8 cellular contexts compared by ENCODE assay signal in the genomic region with DNA sequence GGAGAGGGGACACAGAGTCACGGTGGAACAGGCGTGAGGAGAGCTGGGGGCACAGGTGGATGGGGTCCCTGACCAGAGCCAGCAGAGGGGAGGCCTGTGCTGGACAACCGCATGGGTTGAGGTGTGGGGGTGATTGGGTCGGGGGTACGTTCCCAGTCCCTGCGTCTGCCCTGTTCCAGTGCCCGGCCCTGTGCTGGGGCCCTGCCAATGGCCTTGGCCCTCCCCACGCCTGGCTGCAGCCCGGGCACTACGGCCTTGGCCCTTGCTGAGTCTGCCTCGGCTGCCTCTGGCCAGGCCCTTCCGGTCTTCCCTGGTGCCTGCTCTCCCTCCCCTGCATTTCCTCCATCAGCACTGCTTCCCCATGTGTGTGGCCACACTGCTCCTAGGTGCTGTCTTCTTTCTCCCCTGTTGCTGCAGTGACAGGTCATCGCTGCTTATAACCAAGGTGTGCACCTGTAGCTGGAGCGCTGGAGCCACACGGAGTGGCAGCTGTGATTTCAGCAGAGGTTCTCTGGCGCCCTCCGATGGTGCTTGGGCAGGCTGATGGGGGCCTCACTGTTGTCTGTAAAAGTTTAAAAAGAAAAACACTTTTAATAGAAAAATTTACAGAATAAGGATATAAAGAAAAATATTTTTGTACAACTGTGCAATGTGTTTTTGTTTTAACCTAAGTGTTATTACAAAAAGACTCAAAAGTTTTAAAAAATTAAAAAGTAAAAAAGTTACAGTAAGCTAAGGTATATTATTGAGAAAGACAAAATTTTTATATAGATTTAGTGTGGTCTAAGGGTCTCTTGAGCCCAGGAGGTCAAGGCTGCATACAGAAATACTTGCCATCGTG. TPM values are rescaled to one million over a fixed set of nuclear protein-coding genes. Genes with fewer than 3 reads are reported as not detected.
A peak's percentile ranks its signal among the peaks of the same experiment; 100 is the strongest.
DNase-seq lines count a peak whose midpoint lies in the region; ATAC-seq and TF ChIP-seq lines count a peak whose summit lies in the region.

No MANE protein-coding gene starts in this region.

- no peaks in the 10 kb centered on the region for H3K27me3 ChIP-seq in PC-3 (ENCODE audit: low read length)
- no peaks in the 10 kb centered on the region for H3K27me3 ChIP-seq in adipocyte (replicated peaks; ENCODE audit: control insufficient read depth, insufficient read depth, low read length)

- H3K4me2 ChIP-seq in PC-3 (ENCODE audit: low read length): no peak overlapping the region

- CTCF ChIA-PET in GM10248 (lab: Yijun Ruan, JAX): interaction anchor here (0.8 to 12.7 kb wide), 16 partner anchors 8 to 146 kb away, joined by 3 to 385 read pairs (median 5); partner anchors contain the start of gene LMTK2
- CTCF ChIA-PET in PC-3 (lab: Charles Lee): interaction anchor here (0.5 to 5.8 kb wide), 6 partner anchors 12 to 294 kb away, joined by 3 to 72 read pairs (median 3); partner anchors contain the start of gene ASNS

- no peak overlapping the region for H3K27ac ChIP-seq in PC-3 (ENCODE audit: low read length)

- no peak overlapping the region for H3K9ac ChIP-seq in PC-3 (ENCODE audit: low read length)
- no peak overlapping the region for H3K9ac ChIP-seq in adipocyte (ENCODE audit: low read length)

- H3K9me2 ChIP-seq in PC-3 (replicated peaks; ENCODE audit: low read length): no peaks in the 10 kb centered on the region

- TF ChIP-seq CTCF in GM10248 (IDR thresholded peaks at IDR 0.05; ENCODE audit: control extremely low read depth, extremely low read depth, low read depth, missing control alignments) (peak; percentile 53), PC-3 (conservative IDR thresholded peaks at IDR 0.05; ENCODE audit: low read depth, low read length) (peak; percentile 81)

- intact Hi-C loops in PC-3 (cut with micrococcal nuclease): loop anchor here (1.0 to 10.0 kb wide), 2 partner anchors 60 to 321 kb away; partner anchors contain the start of gene LMTK2

- no peaks in the 10 kb centered on the region for H3F3A ChIP-seq in PC-3 (ENCODE audit: low read length, unreplicated experiment)

- no peaks in the 10 kb centered on the region for H4K20me1 ChIP-seq in PC-3 (ENCODE audit: low read length)

- H3K79me2 ChIP-seq in PC-3 (ENCODE audit: low read length): peaks cover 6% of the 10 kb centered on the region; the same call in 1 of the 2 replicates

- H3K36me3 ChIP-seq in PC-3 (ENCODE audit: low read depth, low read length) (no peaks in the 10 kb centered on the region; the same call in 1 of the 2 replicates), adipocyte (ENCODE audit: control insufficient read depth, insufficient read depth, low read length, severe bottlenecking) (no peaks in the 10 kb centered on the region)

- ATAC-seq in HG03280 (IDR thresholded peaks at IDR 0.05; ENCODE audit: unreplicated experiment) (peak; percentile 65), PC-3 (peak; percentile 51)

- peaks cover 22% of the 10 kb centered on the region for H3K4me1 ChIP-seq in PC-3 (ENCODE audit: insufficient read depth, low read length)
- H3K4me1 ChIP-seq in adipocyte (ENCODE audit: control insufficient read depth, insufficient read depth, low read length): no peaks in the 10 kb centered on the region

- H3K4me3 ChIP-seq in PC-3 (ENCODE audit: low read length) (no peak overlapping the region), adipocyte (ENCODE audit: low read length) (no peak overlapping the region)

- no peak overlapping the region for H2AFZ ChIP-seq in PC-3 (ENCODE audit: low read length)

- POLR2A ChIA-PET in GM10248 (lab: Yijun Ruan, JAX) (no interaction called here), PC-3 (lab: Charles Lee; ENCODE audit: unreplicated experiment) (no interaction called here)

- no TSS peak for BruUV-seq in PC-3 (replicated peaks; lab: Mats Ljungman, UMichigan)

- DNase-seq in GM10248 (ENCODE audit: extremely low spot score) (peak; percentile 58), PC-3 (peak; percentile 60), adipocyte (ENCODE audit: low read depth) (peak; percentile 20), iPS-NIHi11 (ENCODE audit: low spot score) (peak; percentile 67), NCI-H446 treated with DMSO at 0.1 percent for 48 hours (lab: John Stamatoyannopoulos, UW) (no peak), HPDE6-E6E7 (ENCODE audit: extremely low spot score) (no peak)
- DNase-seq in stimulated activated CD4-positive, alpha-beta T cell treated with anti-CD3 and anti-CD28 coated beads, Interleukin-2, amount 100 ng/mL, for 4 hours (ENCODE audit: low read depth): peak; percentile 16

- H3K9me3 ChIP-seq in PC-3 (ENCODE audit: low read length) (no peaks in the 10 kb centered on the region), adipocyte (ENCODE audit: control insufficient read depth, low read length) (no peaks in the 10 kb centered on the region)

RNA-seq across cellular contexts. Expression of gene BHLHA15, which starts 45.2 kb away (rescaled TPM):
- total RNA-seq in PC-3 (2014; rRNA removed): 12.0 and 13.9 TPM in 2 replicates

RNA-seq across cellular contexts. Expression of gene LMTK2, which starts 59.4 kb away (rescaled TPM):
- total RNA-seq in PC-3 (2014; rRNA removed): 9.0 and 16.0 TPM in 2 replicates

Comparison
In these comparisons a context has a peak if more than half of its experiments do, and no peak if none do; other contexts are left out.
1. DNase-seq: peak in GM10248 (single experiment), PC-3 (single experiment), adipocyte (single experiment), iPS-NIHi11 (single experiment) and stimulated activated CD4-positive, alpha-beta T cell treated with anti-CD3 and anti-CD28 coated beads, Interleukin-2, amount 100 ng/mL, for 4 hours (single experiment); none in NCI-H446 treated with DMSO at 0.1 percent for 48 hours (single experiment) and HPDE6-E6E7 (single experiment).